In genomic region chr9:14373726-14374125, GRCh38 we compare ENCODE assay signal across 1 cellular context.
TF ChIP-seq lines count a peak whose summit lies in the region.

No MANE protein-coding gene starts in this region.

TF ChIP-seq in IMR-90, 13 proteins besides CTCF, POLR2A, EP300 and RAD21:
- no peak for TF ChIP-seq RFX5 (IDR thresholded peaks at IDR 0.05; ENCODE audit: low read depth, low read length)
- no peak for TF ChIP-seq BHLHE40 (IDR thresholded peaks at IDR 0.05; ENCODE audit: low read depth, low read length)
- no peak for TF ChIP-seq RCOR1 (IDR thresholded peaks at IDR 0.05; ENCODE audit: insufficient replicate concordance, low read length)
- TF ChIP-seq MXI1 (IDR thresholded peaks at IDR 0.05; ENCODE audit: borderline replicate concordance, low read depth, low read length), result no peak
- no peak for TF ChIP-seq MAFK (IDR thresholded peaks at IDR 0.05; ENCODE audit: low read depth, low read length)
- TF ChIP-seq FOS (IDR thresholded peaks at IDR 0.05; ENCODE audit: low read depth, low read length), result no peak
